20 cellular contexts compared by ENCODE assay signal in genomic region chr7:19060870-19061269, GRCh38. TPM values are rescaled to one million over a fixed set of nuclear protein-coding genes. Genes with fewer than 3 reads are reported as not detected.
DNase-seq lines count a peak whose midpoint lies in the region; ATAC-seq, FAIRE-seq and TF ChIP-seq lines count a peak whose summit lies in the region.
"Had no signal": no experiment of that assay in that cellular context is flagged by ENCODE, and none has a peak within 500 bp of the region (broad histone marks: within the 10 kb centered on the region; RNA-seq: fewer than 3 reads in every experiment).

No MANE protein-coding gene starts in this region.

- TF ChIP-seq RAD21 in HepG2 (CRISPR knock-in tag; IDR thresholded peaks at IDR 0.05): no peak

- H3K4me3 Mint-ChIP-seq in activated T-cell treated with anti-CD3 and anti-CD28 coated beads, Interleukin-2, amount 50 U/mL, for 24 hours: no peak overlapping the region
- H3K4me3 Mint-ChIP-seq: activated B cell treated with CpG ODN at 0.5 μM for 24 hours; activated naive CD8-positive, alpha-beta T cell; T-helper 1 cell treated with Interleukin-12 subunit alpha and Interleukin-12 subunit beta and Interleukin-4 antibody, amounts not matched to agents 30 μg/mL and 1 μg/mL, for 36 hours had no signal

- TF ChIP-seq POLR2A in HepG2 (IDR thresholded peaks at IDR 0.05; ENCODE audit: insufficient read depth in 1 of 2, low read depth in 2 of 2, low read length in 2 of 2) (no peak), right lobe of liver (IDR thresholded peaks at IDR 0.05) (no peak), stomach (IDR thresholded peaks at IDR 0.05) (no peak)

- H3K27me3 Mint-ChIP-seq in activated T-cell treated with anti-CD3 and anti-CD28 coated beads, Interleukin-2, amount 50 U/mL, for 24 hours: no peaks in the 10 kb centered on the region
- H3K27me3 Mint-ChIP-seq: activated naive CD8-positive, alpha-beta T cell had no signal

- no peak for FAIRE-seq in HepG2 (lab: Jason Lieb, UNC)
- no peak for FAIRE-seq in kidney (lab: Jason Lieb, UNC)
- FAIRE-seq: GM12891 had no signal

- BruUV-seq in HepG2 (replicated peaks; lab: Mats Ljungman, UMichigan): no TSS peak

- H3K4me2 ChIP-seq in HepG2 (ENCODE audit: low read depth, low read length): no peak overlapping the region

- H3K27ac ChIP-seq in HepG2 (ENCODE audit: extremely low read length, insufficient read depth, low read length) (no peak overlapping the region), right lobe of liver (no peak overlapping the region), RWPE1 (no peak overlapping the region), kidney (ENCODE audit: low read depth in 2 of 2, low read length in 2 of 2) (no peak overlapping the region), stomach (no peak overlapping the region)
- H3K27ac ChIP-seq: gastroesophageal sphincter, left lung had no signal

- no peaks in the 10 kb centered on the region for H3K36me3 Mint-ChIP-seq in activated T-cell treated with anti-CD3 and anti-CD28 coated beads, Interleukin-2, amount 50 U/mL, for 24 hours (ENCODE audit: low read depth)
- H3K36me3 Mint-ChIP-seq: activated naive CD8-positive, alpha-beta T cell had no signal

- CTCF ChIA-PET in HepG2 (lab: Yijun Ruan, JAX; ENCODE audit: low intra/inter-chr PET ratio, low total read pairs): no interaction called here
- CTCF ChIA-PET in RWPE1 (lab: Yijun Ruan, JAX): no interaction called here

- H3K27me3 ChIP-seq in HepG2 (ENCODE audit: control insufficient read depth in 1 of 2, insufficient read depth in 2 of 2, low read length in 2 of 2) (no peaks in the 10 kb centered on the region), right lobe of liver (no peaks in the 10 kb centered on the region), stomach (no peaks in the 10 kb centered on the region)
- H3K27me3 ChIP-seq: gastroesophageal sphincter, left lung had no signal

- no peak overlapping the region for H2AFZ ChIP-seq in HepG2 (ENCODE audit: low read length)

- H3K79me2 ChIP-seq in HepG2 (ENCODE audit: insufficient read depth, low read length): no peaks in the 10 kb centered on the region

- TF ChIP-seq CTCF in HepG2 (CRISPR knock-in tag; IDR thresholded peaks at IDR 0.05) (no peak), right lobe of liver (IDR thresholded peaks at IDR 0.05) (no peak), RWPE1 (conservative IDR thresholded peaks at IDR 0.05; ENCODE audit: low read depth) (no peak), kidney (IDR thresholded peaks at IDR 0.05; ENCODE audit: borderline replicate concordance, extremely low read depth, insufficient read depth) (no peak), stomach (IDR thresholded peaks at IDR 0.05) (no peak)

- H3K4me1 ChIP-seq in HepG2 (ENCODE audit: insufficient read depth, low read length) (no peaks in the 10 kb centered on the region), right lobe of liver (no peaks in the 10 kb centered on the region), kidney (ENCODE audit: control insufficient read depth in 1 of 2, insufficient read depth in 1 of 2, low read depth in 1 of 2, low read length in 2 of 2) (no peaks in the 10 kb centered on the region), stomach (no peaks in the 10 kb centered on the region)
- H3K4me1 ChIP-seq: gastroesophageal sphincter, left lung had no signal

- in situ Hi-C loops in HepG2 (cut with HindIII; ENCODE audit: extremely low pct_ligation_motif_present, low pct_unique_long_range_greater_than_20kb): no loop called here

- H3K36me3 ChIP-seq in HepG2 (replicated peaks in 1 of 2; ENCODE audit: control insufficient read depth in 1 of 2, insufficient read depth in 2 of 2, low read length in 2 of 2) (no peaks in the 10 kb centered on the region), right lobe of liver (no peaks in the 10 kb centered on the region), kidney (ENCODE audit: control insufficient read depth in 1 of 2, insufficient read depth in 2 of 2, low read length in 2 of 2) (no peaks in the 10 kb centered on the region), stomach (no peaks in the 10 kb centered on the region)
- H3K36me3 ChIP-seq: gastroesophageal sphincter, left lung had no signal

- intact Hi-C loops in HepG2 (cut with micrococcal nuclease; ENCODE audit: unreplicated experiment) (no loop called here), right lobe of liver (cut with DNase I) (no loop called here), kidney (cut with DNase I) (no loop called here), stomach (cut with DNase I; ENCODE audit: low total_unique reads) (no loop called here)

- no peak for ATAC-seq in HepG2
- no peak for ATAC-seq in right lobe of liver
- ATAC-seq: gastroesophageal sphincter, left lung had no signal

- no peaks in the 10 kb centered on the region for H3K4me1 Mint-ChIP-seq in activated T-cell treated with anti-CD3 and anti-CD28 coated beads, Interleukin-2, amount 50 U/mL, for 24 hours (ENCODE audit: low read depth)
- H3K4me1 Mint-ChIP-seq: activated B cell treated with CpG ODN at 0.5 μM for 24 hours had no signal

- H3K9me3 ChIP-seq in HepG2 (ENCODE audit: low read length): peaks cover 62% of the 10 kb centered on the region
- no peaks in the 10 kb centered on the region for H3K9me3 ChIP-seq in right lobe of liver
- H3K9me3 ChIP-seq in kidney (ENCODE audit: control insufficient read depth in 1 of 2, low read length in 2 of 2): no peaks in the 10 kb centered on the region
- H3K9me3 ChIP-seq in stomach: no peaks in the 10 kb centered on the region
- H3K9me3 ChIP-seq: gastroesophageal sphincter, left lung had no signal

- H3K4me3 ChIP-seq in HepG2 (replicated peaks in 1 of 3; ENCODE audit: insufficient read depth in 1 of 3, low read depth in 2 of 3, low read length in 3 of 3) (no peak overlapping the region), right lobe of liver (no peak overlapping the region), kidney (ENCODE audit: low read length in 2 of 2) (no peak overlapping the region), stomach (no peak overlapping the region)
- H3K4me3 ChIP-seq: gastroesophageal sphincter, left lung had no signal

- H3K9me3 Mint-ChIP-seq in activated T-cell treated with anti-CD3 and anti-CD28 coated beads, Interleukin-2, amount 50 U/mL, for 24 hours: peaks cover 5% of the 10 kb centered on the region
- H3K9me3 Mint-ChIP-seq: activated B cell treated with CpG ODN at 0.5 μM for 24 hours; T-helper 1 cell treated with Interleukin-12 subunit alpha and Interleukin-12 subunit beta and Interleukin-4 antibody, amounts not matched to agents 30 μg/mL and 1 μg/mL, for 36 hours had no signal

- POLR2A ChIA-PET in HepG2 (lab: Yijun Ruan, JAX) (no interaction called here), RWPE1 (lab: Yijun Ruan, JAX; ENCODE audit: low non-redundant PET) (no interaction called here)

- no peaks in the 10 kb centered on the region for H4K20me1 ChIP-seq in HepG2 (ENCODE audit: insufficient read depth, low read length)

- H3K9ac ChIP-seq in HepG2 (ENCODE audit: insufficient read depth, low read depth, low read length): no peak overlapping the region
- H3K9ac ChIP-seq in kidney (ENCODE audit: low read length in 2 of 2): no peak overlapping the region

- H3K27ac Mint-ChIP-seq in activated T-cell treated with anti-CD3 and anti-CD28 coated beads, Interleukin-2, amount 50 U/mL, for 24 hours: no peak overlapping the region
- H3K27ac Mint-ChIP-seq: activated B cell treated with CpG ODN at 0.5 μM for 24 hours; activated naive CD8-positive, alpha-beta T cell; T-helper 1 cell treated with Interleukin-12 subunit alpha and Interleukin-12 subunit beta and Interleukin-4 antibody, amounts not matched to agents 30 μg/mL and 1 μg/mL, for 36 hours had no signal

- DNase-seq in HepG2 (ENCODE audit: low spot score): no peak
- no peak for DNase-seq in right lobe of liver
- peak; percentile 12 for DNase-seq in RWPE1 (ENCODE audit: low spot score)
- DNase-seq in fibroblast of gingiva (ENCODE audit: low read depth): peak; percentile 91
- no peak for DNase-seq in kidney
- DNase-seq in activated T-cell treated with anti-CD3 and anti-CD28 coated beads, Interleukin-2, amount 50 U/mL, for 24 hours: no peak
- DNase-seq in NCI-H146 (lab: John Stamatoyannopoulos, UW): no peak
- DNase-seq in stomach: no peak
- DNase-seq: ACHN; activated B cell treated with CpG ODN at 0.5 μM for 24 hours; effector CD4-positive, alpha-beta T cell; KG1; left lung; NCI-H1105; nucleus accumbens; RPMI8226 had no signal

- TF ChIP-seq EP300 in HepG2 (IDR thresholded peaks at IDR 0.05; ENCODE audit: low read depth in 2 of 2, low read length in 2 of 2): no peak
- no peak for TF ChIP-seq EP300 in HepG2 (CRISPR knock-in tag; IDR thresholded peaks at IDR 0.05; ENCODE audit: borderline replicate concordance)
- TF ChIP-seq EP300 in stomach (IDR thresholded peaks at IDR 0.05): no peak

- 0% methylated on average over 2 of the region's 2 CpGs for WGBS in HepG2 (ENCODE audit: low lambda C conversion rate)
- 45% methylated on average over 2 of the region's 2 CpGs for WGBS in right lobe of liver (ENCODE audit: insufficient coverage, low coverage, low lambda C conversion rate, missing lambda C conversion rate)
- WGBS in stomach, 5 donors: 59 to 70% (median 65%) methylated on average over 2 of the region's 2 CpGs

RNA-seq across cellular contexts. Expression of gene TWIST1, which starts 56.6 kb away (rescaled TPM):
- total RNA-seq in HepG2 (2016; rRNA removed; fragmentation: Illumina TruSeq; extraction: Trizol) (not detected in 2 replicates), right lobe of liver (under 1 TPM in 1 of 6 experiments, not detected in 5; 0.42 TPM), kidney (1.3 TPM), stomach (100 to 1,000 TPM in 1 of 5 donors, 1 to 10 TPM in 2, under 1 TPM in 1, not detected in 1; 0.58 to 169 (median 5.6) TPM)
- total RNA-seq in HepG2 (2016; cell fraction: cytosol; rRNA removed; fragmentation: Illumina TruSeq; extraction: Trizol; ENCODE audit: low read depth): not detected in 2 replicates
- not detected in 2 replicates for total RNA-seq in HepG2 (2016; cell fraction: insoluble cytoplasmic fraction; rRNA removed; fragmentation: Illumina TruSeq; extraction: Trizol)
- total RNA-seq in HepG2 (2016; cell fraction: membrane; rRNA removed; fragmentation: Illumina TruSeq; extraction: Trizol): not detected in 2 replicates
- total RNA-seq in HepG2 (2016; cell fraction: nucleus; rRNA removed; fragmentation: Illumina TruSeq; extraction: Trizol): not detected in 2 replicates
- polyA plus RNA-seq in HepG2 (2011; rRNA removed) (not detected in 2 replicates), kidney (ENCODE audit: insufficient read depth, low read depth, low replicate concordance) (1.7 TPM), stomach (1 to 10 TPM; 1.2 to 4.6 (median 3.2) TPM)
- polyA plus RNA-seq in HepG2 (2011; cell fraction: cytosol; rRNA removed): not detected in 2 replicates
- polyA plus RNA-seq in HepG2 (2011; cell fraction: nucleus; rRNA removed): not detected in 2 replicates
- polyA plus RNA-seq in HepG2 (2012): not detected in 2 replicates
- not detected in 2 replicates for polyA plus RNA-seq in HepG2 (2016; cell fraction: cytosol; fragmentation: Illumina TruSeq; extraction: Trizol; ENCODE audit: low read depth)
- polyA plus RNA-seq in HepG2 (2016; cell fraction: insoluble cytoplasmic fraction; fragmentation: Illumina TruSeq; extraction: Trizol; ENCODE audit: low read depth): not detected in 2 replicates
- polyA plus RNA-seq in HepG2 (2016; cell fraction: membrane; fragmentation: Illumina TruSeq; extraction: Trizol; ENCODE audit: low read depth): not detected in 2 replicates
- not detected in 2 replicates for polyA plus RNA-seq in HepG2 (2016; cell fraction: nucleus; fragmentation: Illumina TruSeq; extraction: Trizol; ENCODE audit: insufficient read depth, low read depth)
- not detected in 2 replicates for polyA minus RNA-seq in HepG2 (2011; rRNA and poly(A)+ RNA removed; ENCODE audit: low replicate concordance)
- polyA minus RNA-seq in HepG2 (2011; cell fraction: cytosol; rRNA and poly(A)+ RNA removed): not detected in 2 replicates
- not detected in 2 replicates for polyA minus RNA-seq in HepG2 (2011; cell fraction: nucleus; rRNA and poly(A)+ RNA removed)
- total RNA-seq: activated B cell treated with CpG ODN at 0.5 μM for 24 hours had no signal

Comparison
In these comparisons a context has a peak if more than half of its experiments do, and no peak if none do; other contexts are left out.
1. DNase-seq: peak in RWPE1 (single experiment) and fibroblast of gingiva (single experiment); none in HepG2 (single experiment), right lobe of liver (0 of 3), kidney (single experiment), activated T-cell treated with anti-CD3 and anti-CD28 coated beads, Interleukin-2, amount 50 U/mL, for 24 hours (single experiment), NCI-H146 (single experiment) and stomach (single experiment).